ENCODE assay signal across 1 cellular context in the genomic region with DNA sequence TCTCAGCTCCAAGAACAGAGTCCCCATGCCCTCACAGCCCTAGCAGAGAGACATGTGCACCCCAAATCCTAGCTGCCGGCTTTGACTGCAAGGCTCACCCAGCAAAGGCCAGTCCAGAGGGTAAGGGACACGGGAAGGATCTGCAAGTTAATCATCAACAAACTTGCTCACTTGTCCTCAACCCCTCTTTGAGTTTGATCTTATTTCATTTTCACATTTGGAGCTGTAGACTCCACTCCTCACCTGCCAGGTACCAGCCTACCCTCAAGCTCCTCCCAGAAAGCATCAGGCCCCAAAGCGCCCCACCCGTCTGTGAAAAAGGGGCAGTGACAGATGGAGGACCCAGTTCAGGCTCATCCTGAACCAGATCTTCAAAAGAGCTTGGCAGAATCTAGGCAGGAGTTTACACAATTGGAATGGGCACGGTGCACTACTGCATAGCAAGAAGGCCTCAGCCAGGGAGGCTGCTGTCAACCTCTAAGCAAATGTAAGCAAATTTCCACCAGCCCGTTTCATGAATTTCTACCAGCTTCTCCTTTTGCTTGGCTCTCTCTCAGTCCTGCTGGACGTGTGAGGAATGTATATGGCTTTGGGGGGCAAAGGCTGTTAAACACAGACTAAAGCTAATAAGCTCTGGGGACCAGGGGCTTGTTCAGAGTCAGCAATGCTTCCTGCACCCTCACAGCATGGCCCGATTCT.
A peak's percentile ranks its signal among the peaks of the same experiment; 100 is the strongest.
TF ChIP-seq lines count a peak whose summit lies in the region.

No MANE protein-coding gene starts in this region.

TF ChIP-seq in K562, 482 proteins besides CTCF, POLR2A, EP300 and RAD21:
- TF ChIP-seq HSF4 (CRISPR knock-in tag; IDR thresholded peaks at IDR 0.05; ENCODE audit: borderline replicate concordance), result no peak
- TF ChIP-seq ZNF224 (CRISPR knock-in tag; IDR thresholded peaks at IDR 0.05), result 0 out of 2 replicates have a peak, but pooled peaks have one; percentile 29
